ENCODE assay signal across 13 cellular contexts in the genomic region with DNA sequence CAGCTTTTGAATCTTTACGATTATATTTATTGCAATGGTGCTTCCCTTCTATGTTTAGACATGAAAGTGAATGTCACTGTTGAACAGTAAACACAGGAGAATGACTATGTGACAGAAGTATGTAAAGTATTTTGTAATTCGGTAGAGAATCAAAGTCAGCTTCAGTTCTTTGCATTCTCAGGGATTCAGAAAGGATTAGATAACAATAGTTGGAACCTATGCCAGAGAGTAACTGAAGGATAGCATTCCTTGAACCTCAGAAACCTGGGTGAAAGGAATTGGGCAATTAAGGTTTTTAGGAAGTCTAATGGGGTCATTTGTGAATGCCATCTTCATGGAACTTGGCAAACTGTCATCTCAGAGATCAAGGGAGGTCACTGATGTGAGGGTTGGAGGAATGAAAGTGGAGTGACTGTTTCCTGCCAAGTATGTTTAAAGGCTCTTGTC.
DNase-seq lines count a peak whose midpoint lies in the region; ATAC-seq, FAIRE-seq and TF ChIP-seq lines count a peak whose summit lies in the region.
"Had no signal": no experiment of that assay in that cellular context is flagged by ENCODE, and none has a peak within 500 bp of the region (broad histone marks: within the 10 kb centered on the region; RNA-seq: fewer than 3 reads in every experiment).

No MANE protein-coding gene starts in this region.

- ATAC-seq in esophagus mucosa (peak; percentile 50), body of pancreas (no peak)
- ATAC-seq in CD8-positive, alpha-beta T cell, result no peak
- ATAC-seq: activated CD8-positive, alpha-beta T cell treated with anti-CD3 and anti-CD28 coated beads, Interleukin-2, amount 10 ng/mL, durations not matched to agents 7 days and 5 days; gastroesophageal sphincter; naive thymus-derived CD4-positive, alpha-beta T cell had no signal

- H3K36me3 Mint-ChIP-seq in CD8-positive, alpha-beta T cell, result no peaks in the 10 kb centered on the region
- H3K36me3 Mint-ChIP-seq: naive thymus-derived CD4-positive, alpha-beta T cell had no signal

- no peak overlapping the region for H3K27ac Mint-ChIP-seq in CD8-positive, alpha-beta T cell
- H3K27ac Mint-ChIP-seq: activated CD8-positive, alpha-beta T cell treated with anti-CD3 and anti-CD28 coated beads, Interleukin-2, amount 10 ng/mL, durations not matched to agents 7 days and 5 days; naive thymus-derived CD4-positive, alpha-beta T cell had no signal

- no peaks in the 10 kb centered on the region for H4K20me1 ChIP-seq in osteoblast (ENCODE audit: insufficient read depth, low read length)

- POLR2A ChIA-PET in CD8-positive, alpha-beta T cell (lab: Charles Lee), result no interaction called here

- H3K27me3 ChIP-seq in osteoblast (ENCODE audit: insufficient read depth, low read length) (peaks cover 4% of the 10 kb centered on the region), body of pancreas (no peaks in the 10 kb centered on the region)
- H3K27me3 ChIP-seq in CD8-positive, alpha-beta T cell (ENCODE audit: insufficient read depth, low read length), result no peaks in the 10 kb centered on the region
- H3K27me3 ChIP-seq: gastroesophageal sphincter had no signal

- no peak overlapping the region for H3K4me3 Mint-ChIP-seq in CD8-positive, alpha-beta T cell
- H3K4me3 Mint-ChIP-seq: activated CD8-positive, alpha-beta T cell treated with anti-CD3 and anti-CD28 coated beads, Interleukin-2, amount 10 ng/mL, durations not matched to agents 7 days and 5 days; naive thymus-derived CD4-positive, alpha-beta T cell had no signal

- peaks cover 4% of the 10 kb centered on the region for H3K9me3 Mint-ChIP-seq in CD8-positive, alpha-beta T cell

- no peak overlapping the region for H2AFZ ChIP-seq in osteoblast (ENCODE audit: low read length)

- H3K79me2 ChIP-seq in osteoblast (ENCODE audit: insufficient read depth, low read length), result no peaks in the 10 kb centered on the region

- no peaks in the 10 kb centered on the region for H3K9me3 ChIP-seq in osteoblast (ENCODE audit: low read depth, low read length)
- no peaks in the 10 kb centered on the region for H3K9me3 ChIP-seq in CD8-positive, alpha-beta T cell (ENCODE audit: low read length)
- no peaks in the 10 kb centered on the region for H3K9me3 ChIP-seq in body of pancreas
- H3K9me3 ChIP-seq: gastroesophageal sphincter had no signal

- no peaks in the 10 kb centered on the region for H3K36me3 ChIP-seq in osteoblast (ENCODE audit: insufficient read depth, low read length)
- no peaks in the 10 kb centered on the region for H3K36me3 ChIP-seq in CD8-positive, alpha-beta T cell (ENCODE audit: insufficient read depth, low read length)
- H3K36me3 ChIP-seq in body of pancreas (replicated peaks in 1 of 2; ENCODE audit: insufficient read depth in 1 of 2, low read depth in 2 of 2), result no peaks in the 10 kb centered on the region
- H3K36me3 ChIP-seq: gastroesophageal sphincter had no signal

- peak; percentile 86 for DNase-seq in EL
- peak; percentile 65 for DNase-seq in RPMI7951 (ENCODE audit: low read depth)
- DNase-seq in osteoblast (ENCODE audit: insufficient read length, low spot score, missing footprints), result no peak
- DNase-seq in CD8-positive, alpha-beta T cell, result no peak
- DNase-seq in body of pancreas, result no peak
- no peak for DNase-seq in NCI-H2081 treated with DMSO at 0.1 percent for 48 hours (lab: John Stamatoyannopoulos, UW)
- DNase-seq in D721Med (ENCODE audit: insufficient read length, low spot score), result no peak
- DNase-seq: activated CD8-positive, alpha-beta T cell treated with anti-CD3 and anti-CD28 coated beads, Interleukin-2, amount 10 ng/mL, durations not matched to agents 7 days and 5 days; naive thymus-derived CD4-positive, alpha-beta T cell; NCI-H187 treated with DMSO at 0.1 percent for 48 hours; Right ventricle myocardium superior had no signal

- no peak for FAIRE-seq in D721Med (lab: Jason Lieb, UNC)

- CTCF ChIA-PET in CD8-positive, alpha-beta T cell (lab: Charles Lee), result no interaction called here

- 16 to 17% methylated on average over 2 of the region's 2 CpGs for WGBS in body of pancreas, 2 donors

- no peaks in the 10 kb centered on the region for H3K4me1 Mint-ChIP-seq in CD8-positive, alpha-beta T cell (ENCODE audit: low read depth)
- H3K4me1 Mint-ChIP-seq: naive thymus-derived CD4-positive, alpha-beta T cell had no signal

- TF ChIP-seq POLR2A in body of pancreas (IDR thresholded peaks at IDR 0.05), result no peak

- intact Hi-C loops in CD8-positive, alpha-beta T cell (cut with DNase I, micrococcal nuclease), result no loop called here
- intact Hi-C loops in body of pancreas (cut with DNase I), result no loop called here

- H3K27ac ChIP-seq in osteoblast (ENCODE audit: low read depth, low read length) (no peak overlapping the region), body of pancreas (no peak overlapping the region)
- H3K27ac ChIP-seq in CD8-positive, alpha-beta T cell (ENCODE audit: low read depth, low read length), result no peak overlapping the region
- H3K27ac ChIP-seq: gastroesophageal sphincter had no signal

- peaks cover 9% of the 10 kb centered on the region for H3K4me1 ChIP-seq in osteoblast (ENCODE audit: insufficient read depth, low read length)
- no peaks in the 10 kb centered on the region for H3K4me1 ChIP-seq in CD8-positive, alpha-beta T cell (ENCODE audit: insufficient read depth, low read length)
- no peaks in the 10 kb centered on the region for H3K4me1 ChIP-seq in body of pancreas

- H3K4me3 ChIP-seq in osteoblast (ENCODE audit: insufficient read depth, low read length), result no peak overlapping the region
- H3K4me3 ChIP-seq in CD8-positive, alpha-beta T cell (ENCODE audit: low read depth, low read length), result no peak overlapping the region
- H3K4me3 ChIP-seq in body of pancreas, result no peak overlapping the region
- H3K4me3 ChIP-seq: gastroesophageal sphincter had no signal

- no peaks in the 10 kb centered on the region for H3K27me3 Mint-ChIP-seq in CD8-positive, alpha-beta T cell (ENCODE audit: low read depth)

- peak overlapping the region; percentile 60 for H3K4me2 ChIP-seq in osteoblast (ENCODE audit: insufficient read depth, low read length)

- TF ChIP-seq CTCF in osteoblast (IDR thresholded peaks at IDR 0.05; ENCODE audit: extremely low read depth, low read depth, low read length), result no peak
- TF ChIP-seq CTCF in CD8-positive, alpha-beta T cell (IDR thresholded peaks at IDR 0.05), result no peak
- TF ChIP-seq CTCF in body of pancreas (IDR thresholded peaks at IDR 0.05), result no peak
- TF ChIP-seq CTCF in D721Med (IDR thresholded peaks at IDR 0.05; ENCODE audit: insufficient read depth, missing control alignments), result no peak

Comparison
In these comparisons a context has a peak if more than half of its experiments do, and no peak if none do; other contexts are left out.
1. DNase-seq: peak in EL (single experiment) and RPMI7951 (single experiment); none in osteoblast (single experiment), CD8-positive, alpha-beta T cell (0 of 7), body of pancreas (0 of 4), NCI-H2081 treated with DMSO at 0.1 percent for 48 hours (single experiment) and D721Med (single experiment).